Comparison of ENCODE assay signal across 8 cellular contexts in genomic region chr15:41285285-41285684, GRCh38. TPM values are rescaled to one million over a fixed set of nuclear protein-coding genes. Genes with fewer than 3 reads are reported as not detected.
DNase-seq lines count a peak whose midpoint lies in the region; TF ChIP-seq lines count a peak whose summit lies in the region.

No MANE protein-coding gene starts in this region.

- in situ Hi-C loops in HAP-1 (cut with MboI; ENCODE audit: low sequenced_read_pairs), result no loop called here

- intact Hi-C loops in lower leg skin (cut with DNase I; ENCODE audit: low total_unique reads), result no loop called here

- H3K4me1 ChIP-seq in HAP-1, result peaks cover 15% of the 10 kb centered on the region

- TF ChIP-seq CTCF in WI38 (IDR thresholded peaks at IDR 0.05; ENCODE audit: low read depth, low read length) (no peak), glutamatergic neuron (IDR thresholded peaks at IDR 0.05; ENCODE audit: partially characterized antibody, unreplicated experiment) (no peak), lower leg skin (IDR thresholded peaks at IDR 0.05) (no peak)

- H3K4me3 Mint-ChIP-seq in glutamatergic neuron (ENCODE audit: unreplicated experiment), result peak overlapping the region; percentile 99

- H3K4me3 ChIP-seq in HAP-1 (peak overlapping the region; percentile 98), WI38 (ENCODE audit: low read depth, low read length) (peak overlapping the region; percentile 93), skin epidermis (peak overlapping the region in 6 of 7 experiments; percentile 64 to 99 (median 86)), lower leg skin (ENCODE audit: low read depth, poor library complexity, severe bottlenecking) (no peak overlapping the region)

- peaks cover 56% of the 10 kb centered on the region for H3K36me3 ChIP-seq in HAP-1 (replicated peaks)

- TF ChIP-seq POLR2A in lower leg skin (IDR thresholded peaks at IDR 0.05), result no peak

- H3K27ac ChIP-seq in skin epidermis, result peak overlapping the region in 12 of 21 experiments; percentile 89 to 97 (median 93)

- DNase-seq in HAP-1 (ENCODE audit: low spot score in 2 of 2), result no peak
- DNase-seq in glutamatergic neuron, result no peak
- DNase-seq in SKM-1 (lab: John Stamatoyannopoulos, UW; ENCODE audit: unreplicated experiment), result no peak
- no peak for DNase-seq in central memory CD4-positive, alpha-beta T cell
- DNase-seq in lower leg skin (ENCODE audit: low spot score in 2 of 2), result no peak
- no peak for DNase-seq in NCI-H1436 (lab: John Stamatoyannopoulos, UW)

- H3K36me3 Mint-ChIP-seq in glutamatergic neuron (ENCODE audit: unreplicated experiment), result no peaks in the 10 kb centered on the region

- H3K4me1 Mint-ChIP-seq in glutamatergic neuron (ENCODE audit: low read depth, unreplicated experiment), result peaks cover 16% of the 10 kb centered on the region

- peaks cover 7% of the 10 kb centered on the region for H3K9me3 Mint-ChIP-seq in glutamatergic neuron (ENCODE audit: unreplicated experiment)

- no peaks in the 10 kb centered on the region for H3K27me3 ChIP-seq in HAP-1 (ENCODE audit: low read depth)

- WGBS in lower leg skin, 2 donors, result 43 to 47% methylated on average over 7 of the region's 7 CpGs

- no peaks in the 10 kb centered on the region; the same call in 1 of the 2 replicates for H3K9me3 ChIP-seq in HAP-1

- peak overlapping the region; percentile 98 for H3K27ac Mint-ChIP-seq in glutamatergic neuron (ENCODE audit: unreplicated experiment)

- peaks cover 7% of the 10 kb centered on the region for H3K27me3 Mint-ChIP-seq in glutamatergic neuron (ENCODE audit: unreplicated experiment)

RNA-seq across cellular contexts. Expression of gene OIP5, which starts 47.1 kb away (rescaled TPM):
- total RNA-seq in glutamatergic neuron (ENCODE audit: unreplicated experiment) (1.5 TPM), lower leg skin (1 to 10 TPM in 3 of 4 donors, under 1 TPM in 1; 0.76 to 1.9 (median 1.5) TPM)

RNA-seq across cellular contexts. Expression of gene NUSAP1, which starts 47.4 kb away (rescaled TPM):
- 19.3 TPM for total RNA-seq in glutamatergic neuron (ENCODE audit: unreplicated experiment)
- 10 to 100 TPM in 2 of 4 donors, 1 to 10 TPM in 2; 3.2 to 17.4 (median 12.0) TPM for total RNA-seq in lower leg skin

RNA-seq across cellular contexts. Expression of gene CHP1, which starts 54.2 kb away (rescaled TPM):
- total RNA-seq in glutamatergic neuron (ENCODE audit: unreplicated experiment), result 65.6 TPM
- 100 to 1,000 TPM; 125 to 183 (median 154) TPM for total RNA-seq in lower leg skin

RNA-seq across cellular contexts. Expression of gene EXD1, which starts 54.7 kb away (rescaled TPM):
- total RNA-seq in glutamatergic neuron (ENCODE audit: unreplicated experiment) (not detected), lower leg skin (not detected)
